Comparison of ENCODE assay signal across 31 cellular contexts in genomic region chr6:37558158-37558557, GRCh38. TPM values are rescaled to one million over a fixed set of nuclear protein-coding genes. Genes with fewer than 3 reads are reported as not detected.
DNase-seq lines count a peak whose midpoint lies in the region; ATAC-seq and TF ChIP-seq lines count a peak whose summit lies in the region.
"Had no signal": no experiment of that assay in that cellular context is flagged by ENCODE, and none has a peak within 500 bp of the region (broad histone marks: within the 10 kb centered on the region; RNA-seq: fewer than 3 reads in every experiment).

No MANE protein-coding gene starts in this region.

- no peaks in the 10 kb centered on the region for H3K9me3 Mint-ChIP-seq in CD8-positive, alpha-beta T cell
- H3K9me3 Mint-ChIP-seq in IgD-negative memory B cell: no peaks in the 10 kb centered on the region
- no peaks in the 10 kb centered on the region for H3K9me3 Mint-ChIP-seq in central memory CD8-positive, alpha-beta T cell
- H3K9me3 Mint-ChIP-seq in stimulated activated effector memory CD8-positive, alpha-beta T cell treated with anti-CD3 and anti-CD28 coated beads, Interleukin-12 subunit alpha, Interleukin-12 subunit beta, amount 100 ng/mL, for 72 hours: no peaks in the 10 kb centered on the region
- no peaks in the 10 kb centered on the region for H3K9me3 Mint-ChIP-seq in Calu3 (ENCODE audit: low read depth, unreplicated experiment)
- H3K9me3 Mint-ChIP-seq: activated naive CD4-positive, alpha-beta T cell treated with anti-CD3 and anti-CD28 coated beads, Interleukin-2, amount 50 U/mL, for 24 hours; activated T-helper 2 cell treated with anti-CD3 and anti-CD28 coated beads, Interferon-gamma antibody, Interleukin-2, Interleukin-4, amounts not matched to agents 10 μg/mL and 5 μg/mL and 100 μg/mL, durations not matched to agents 14 hours and 24 hours and 36 hours; stimulated activated naive CD8-positive, alpha-beta T cell treated with anti-CD3 and anti-CD28 coated beads, Interleukin-15, Interleukin-2, amounts not matched to agents 100 ng/mL and 50 ng/mL, for 24 hours had no signal

- H3K9me3 ChIP-seq in CD8-positive, alpha-beta T cell (ENCODE audit: low read length): no peaks in the 10 kb centered on the region
- H3K9me3 ChIP-seq: colonic mucosa, gastroesophageal sphincter, vagina had no signal

- peaks cover 9% of the 10 kb centered on the region for H3K36me3 Mint-ChIP-seq in CD8-positive, alpha-beta T cell
- no peaks in the 10 kb centered on the region for H3K36me3 Mint-ChIP-seq in IgD-negative memory B cell
- peaks cover 10% of the 10 kb centered on the region for H3K36me3 Mint-ChIP-seq in central memory CD8-positive, alpha-beta T cell (ENCODE audit: insufficient read depth)
- no peaks in the 10 kb centered on the region for H3K36me3 Mint-ChIP-seq in stimulated activated effector memory CD8-positive, alpha-beta T cell treated with anti-CD3 and anti-CD28 coated beads, Interleukin-12 subunit alpha, Interleukin-12 subunit beta, amount 100 ng/mL, for 72 hours
- no peaks in the 10 kb centered on the region for H3K36me3 Mint-ChIP-seq in Calu3 (ENCODE audit: insufficient read depth, unreplicated experiment)
- H3K36me3 Mint-ChIP-seq: CD14-positive monocyte had no signal

- intact Hi-C loops in CD8-positive, alpha-beta T cell (cut with DNase I, micrococcal nuclease): no loop called here
- intact Hi-C loops in Calu3 (cut with micrococcal nuclease; ENCODE audit: unreplicated experiment): no loop called here

- H3K4me3 ChIP-seq in CD8-positive, alpha-beta T cell (ENCODE audit: low read depth, low read length): no peak overlapping the region
- H3K4me3 ChIP-seq: cardiac muscle cell, colonic mucosa, gastroesophageal sphincter, hepatocyte, PC-9, smooth muscle cell, vagina had no signal

- H3K4me1 Mint-ChIP-seq in CD8-positive, alpha-beta T cell (ENCODE audit: low read depth): peaks cover 37% of the 10 kb centered on the region
- peaks cover 67 to 86% (median 74%) of the 10 kb centered on the region in 3 donors for H3K4me1 Mint-ChIP-seq in IgD-negative memory B cell
- peaks cover 47% of the 10 kb centered on the region for H3K4me1 Mint-ChIP-seq in central memory CD8-positive, alpha-beta T cell
- H3K4me1 Mint-ChIP-seq in stimulated activated effector memory CD8-positive, alpha-beta T cell treated with anti-CD3 and anti-CD28 coated beads, Interleukin-12 subunit alpha, Interleukin-12 subunit beta, amount 100 ng/mL, for 72 hours: peaks cover 62% of the 10 kb centered on the region
- H3K4me1 Mint-ChIP-seq in Calu3 (ENCODE audit: low read depth, unreplicated experiment): peaks cover 25% of the 10 kb centered on the region

- H3K27me3 ChIP-seq in CD8-positive, alpha-beta T cell (ENCODE audit: insufficient read depth, low read length): no peaks in the 10 kb centered on the region
- H3K27me3 ChIP-seq: cardiac muscle cell, colonic mucosa, vagina had no signal

- ATAC-seq in CD8-positive, alpha-beta T cell: no peak
- no peak for ATAC-seq in central memory CD8-positive, alpha-beta T cell (replicated peaks; ENCODE audit: extremely low read depth, poor library complexity, severe bottlenecking)
- ATAC-seq in stimulated activated effector memory CD8-positive, alpha-beta T cell treated with anti-CD3 and anti-CD28 coated beads, Interleukin-12 subunit alpha, Interleukin-12 subunit beta, amount 100 ng/mL, for 72 hours: no peak
- ATAC-seq: activated CD8-positive, alpha-beta T cell treated with anti-CD3 and anti-CD28 coated beads, Interleukin-2, amount 10 ng/mL, durations not matched to agents 7 days and 5 days; gastroesophageal sphincter; right cardiac atrium had no signal

- no TSS peak for BruUV-seq in Calu3 (replicated peaks; lab: Mats Ljungman, UMichigan)

- no peak for TF ChIP-seq CTCF in CD8-positive, alpha-beta T cell (IDR thresholded peaks at IDR 0.05)
- no peak for TF ChIP-seq CTCF in Calu3 (IDR thresholded peaks at IDR 0.05; ENCODE audit: unreplicated experiment)

- H3K4me1 ChIP-seq in CD8-positive, alpha-beta T cell (ENCODE audit: insufficient read depth, low read length): peaks cover 18% of the 10 kb centered on the region
- H3K4me1 ChIP-seq: colonic mucosa, vagina had no signal

- H3K27me3 Mint-ChIP-seq in CD8-positive, alpha-beta T cell (ENCODE audit: low read depth): no peaks in the 10 kb centered on the region
- H3K27me3 Mint-ChIP-seq in IgD-negative memory B cell (no peaks in the 10 kb centered on the region), Calu3 (ENCODE audit: unreplicated experiment) (peaks cover 53% of the 10 kb centered on the region)
- H3K27me3 Mint-ChIP-seq in central memory CD8-positive, alpha-beta T cell: no peaks in the 10 kb centered on the region
- H3K27me3 Mint-ChIP-seq: activated naive CD4-positive, alpha-beta T cell treated with anti-CD3 and anti-CD28 coated beads, Interleukin-2, amount 50 U/mL, for 24 hours; stimulated activated naive CD8-positive, alpha-beta T cell treated with anti-CD3 and anti-CD28 coated beads, Interleukin-15, Interleukin-2, amounts not matched to agents 100 ng/mL and 50 ng/mL, for 24 hours had no signal

- H3K4me3 Mint-ChIP-seq in CD8-positive, alpha-beta T cell: no peak overlapping the region
- peak overlapping the region in 3 of 4 donors; percentile 14 to 43 (median 29) for H3K4me3 Mint-ChIP-seq in IgD-negative memory B cell
- H3K4me3 Mint-ChIP-seq in central memory CD8-positive, alpha-beta T cell: no peak overlapping the region
- no peak overlapping the region for H3K4me3 Mint-ChIP-seq in stimulated activated effector memory CD8-positive, alpha-beta T cell treated with anti-CD3 and anti-CD28 coated beads, Interleukin-12 subunit alpha, Interleukin-12 subunit beta, amount 100 ng/mL, for 72 hours
- no peak overlapping the region for H3K4me3 Mint-ChIP-seq in Calu3 (ENCODE audit: low read depth, unreplicated experiment)
- H3K4me3 Mint-ChIP-seq: activated CD8-positive, alpha-beta T cell treated with anti-CD3 and anti-CD28 coated beads, Interleukin-2, amount 10 ng/mL, durations not matched to agents 7 days and 5 days; activated naive CD4-positive, alpha-beta T cell treated with anti-CD3 and anti-CD28 coated beads, Interleukin-2, amount 50 U/mL, for 24 hours; CD14-positive monocyte; stimulated activated naive CD8-positive, alpha-beta T cell treated with anti-CD3 and anti-CD28 coated beads, Interleukin-15, Interleukin-2, amounts not matched to agents 100 ng/mL and 50 ng/mL, for 24 hours had no signal

- POLR2A ChIA-PET in CD8-positive, alpha-beta T cell (lab: Charles Lee): interaction anchor here (1.0 to 2.9 kb wide), 2 partner anchors 11 to 41 kb away, joined by 6 to 12 read pairs; no protein-coding TSS in a partner anchor

- H3K27ac ChIP-seq in CD8-positive, alpha-beta T cell (ENCODE audit: low read depth, low read length): no peak overlapping the region
- H3K27ac ChIP-seq: cardiac muscle cell, colonic mucosa, gastroesophageal sphincter, hepatocyte, PC-9, vagina had no signal

- CTCF ChIA-PET in CD8-positive, alpha-beta T cell (lab: Charles Lee): interaction anchor here (1.0 to 13.1 kb wide), 4 partner anchors 8 to 77 kb away, joined by 3 to 191 read pairs (median 16); no protein-coding TSS in a partner anchor
- CTCF ChIA-PET in Calu3 (lab: Charles Lee): interaction anchor here (1.2 kb wide), 1 partner anchor 14 kb away, joined by 3 read pairs; no protein-coding TSS in a partner anchor

- DNase-seq in CD8-positive, alpha-beta T cell: no peak
- DNase-seq in central memory CD8-positive, alpha-beta T cell (ENCODE audit: low spot score in 2 of 2): no peak
- no peak for DNase-seq in stimulated activated effector memory CD8-positive, alpha-beta T cell treated with anti-CD3 and anti-CD28 coated beads, Interleukin-12 subunit alpha, Interleukin-12 subunit beta, amount 100 ng/mL, for 72 hours (ENCODE audit: low spot score in 2 of 2)
- no peak for DNase-seq in Calu3
- no peak for DNase-seq in activated CD4-positive, alpha-beta T cell treated with anti-CD3 and anti-CD28 coated beads, Interleukin-2, amount 50 U/mL, for 1 hour
- no peak for DNase-seq in NCI-H2029 treated with DMSO at 0.1 percent for 48 hours (lab: John Stamatoyannopoulos, UW)
- DNase-seq: activated CD8-positive, alpha-beta T cell treated with anti-CD3 and anti-CD28 coated beads, Interleukin-2, amount 10 ng/mL, durations not matched to agents 7 days and 5 days; aorta; colonic mucosa; effector CD4-positive, alpha-beta T cell; H7; Karpas-422; NCI-H1417; NCI-H2081 treated with DMSO at 0.1 percent for 48 hours; NCI-H2227 treated with DMSO at 0.1 percent for 48 hours; NCI-H526; NK-92 treated with Interleukin-12 subunit alpha and Interleukin-12 subunit beta, amount 100 ng/mL, for 24 hours; PC-9; posterior cingulate gyrus; SHP77 treated with DMSO at 0.1 percent for 48 hours had no signal

- peak overlapping the region; percentile 32 for H3K27ac Mint-ChIP-seq in CD8-positive, alpha-beta T cell
- peak overlapping the region; percentile 77 to 99 (median 97) for H3K27ac Mint-ChIP-seq in IgD-negative memory B cell
- peak overlapping the region; percentile 12 for H3K27ac Mint-ChIP-seq in central memory CD8-positive, alpha-beta T cell (ENCODE audit: low read depth)
- peak overlapping the region; percentile 0 for H3K27ac Mint-ChIP-seq in stimulated activated effector memory CD8-positive, alpha-beta T cell treated with anti-CD3 and anti-CD28 coated beads, Interleukin-12 subunit alpha, Interleukin-12 subunit beta, amount 100 ng/mL, for 72 hours
- H3K27ac Mint-ChIP-seq in Calu3 (ENCODE audit: unreplicated experiment): no peak overlapping the region
- H3K27ac Mint-ChIP-seq: activated CD8-positive, alpha-beta T cell treated with anti-CD3 and anti-CD28 coated beads, Interleukin-2, amount 10 ng/mL, durations not matched to agents 7 days and 5 days; CD14-positive monocyte; stimulated activated naive CD8-positive, alpha-beta T cell treated with anti-CD3 and anti-CD28 coated beads, Interleukin-15, Interleukin-2, amounts not matched to agents 100 ng/mL and 50 ng/mL, for 24 hours had no signal

- no peaks in the 10 kb centered on the region for H3K36me3 ChIP-seq in CD8-positive, alpha-beta T cell (ENCODE audit: insufficient read depth, low read length)
- H3K36me3 ChIP-seq: cardiac muscle cell, colonic mucosa, gastroesophageal sphincter, vagina had no signal

RNA-seq across cellular contexts. Expression of gene CCDC167, which starts 58.5 kb away (rescaled TPM):
- total RNA-seq in CD8-positive, alpha-beta T cell: 1 to 10 TPM; 5.4 to 6.2 TPM
- polyA plus RNA-seq in IgD-negative memory B cell: 82.4 TPM
- total RNA-seq in Calu3 (2022): 30.1 and 40.2 TPM in 2 replicates

Comparison
In these comparisons a context has a peak if more than half of its experiments do, and no peak if none do; other contexts are left out.
1. H3K4me3 Mint-ChIP-seq: peak in IgD-negative memory B cell (3 of 4); none in CD8-positive, alpha-beta T cell (single experiment), central memory CD8-positive, alpha-beta T cell (single experiment), stimulated activated effector memory CD8-positive, alpha-beta T cell treated with anti-CD3 and anti-CD28 coated beads, Interleukin-12 subunit alpha, Interleukin-12 subunit beta, amount 100 ng/mL, for 72 hours (single experiment) and Calu3 (single experiment).